Comparison of ENCODE assay signal across 7 cellular contexts in genomic region chr10:125123363-125124113, GRCh38. TPM values are rescaled to one million over a fixed set of nuclear protein-coding genes. Genes with fewer than 3 reads are reported as not detected.
A peak's percentile ranks its signal among the peaks of the same experiment; 100 is the strongest.
DNase-seq lines count a peak whose midpoint lies in the region; ATAC-seq and TF ChIP-seq lines count a peak whose summit lies in the region.

No MANE protein-coding gene starts in this region.

- H3K27me3 ChIP-seq in right lobe of liver (no peaks in the 10 kb centered on the region), transverse colon (no peaks in the 10 kb centered on the region), hepatocyte (no peaks in the 10 kb centered on the region)

- H3K4me1 ChIP-seq in right lobe of liver = no peaks in the 10 kb centered on the region
- peaks cover 38 to 67% (median 49%) of the 10 kb centered on the region in 4 donors for H3K4me1 ChIP-seq in transverse colon
- H3K4me1 ChIP-seq in hepatocyte (ENCODE audit: insufficient read depth) = peaks cover 31% of the 10 kb centered on the region

- no peaks in the 10 kb centered on the region for H3K9me2 ChIP-seq in hepatocyte (replicated peaks; ENCODE audit: insufficient read depth)

- peaks cover 100% of the 10 kb centered on the region for H3K79me2 ChIP-seq in hepatocyte

- H3K27ac ChIP-seq in caudate nucleus (ENCODE audit: low read depth, low read length) (peak overlapping the region; percentile 82), right lobe of liver (peak overlapping the region; percentile 45 to 62 (median 62)), transverse colon (peak overlapping the region; percentile 85 to 90 (median 88)), hepatocyte (no peak overlapping the region)

- peak; percentile 16 for TF ChIP-seq EP300 in transverse colon (IDR thresholded peaks at IDR 0.05; ENCODE audit: low read depth)

- DNase-seq in M059J (ENCODE audit: low read depth) = peak; percentile 90
- DNase-seq in caudate nucleus (lab: John Stamatoyannopoulos, UW) = peak in 46 of 61 donors; percentile 8 to 92 (median 40)
- DNase-seq in right lobe of liver = peak; percentile 65 to 73 (median 71)
- peak; percentile 90 for DNase-seq in transverse colon
- DNase-seq in stimulated activated CD4-positive, alpha-beta T cell treated with anti-CD3 and anti-CD28 coated beads, Interleukin-12 subunit alpha, Interleukin-12 subunit beta, amount 100 ng/mL, for 4 hours = no peak
- no peak for DNase-seq in hepatocyte (ENCODE audit: low spot score)
- no peak for DNase-seq in activated naive CD4-positive, alpha-beta T cell treated with anti-CD3 and anti-CD28 coated beads, Interleukin-2, amount 50 U/mL, for 16 hours

- intact Hi-C loops in right lobe of liver (cut with DNase I) (no loop called here), transverse colon (cut with DNase I; ENCODE audit: low total_unique reads) (no loop called here)

- WGBS in right lobe of liver (ENCODE audit: insufficient coverage, low coverage, low lambda C conversion rate, missing lambda C conversion rate) = 36% methylated on average over 10 of the region's 13 CpGs
- 23 to 34% methylated on average over 5 to 10 of the region's 13 CpGs for WGBS in transverse colon (ENCODE audit: low coverage in 1 of 2), 2 donors
- 91% methylated on average over 13 of the region's 13 CpGs for WGBS in hepatocyte (ENCODE audit: low lambda C conversion rate, missing lambda C conversion rate)

- H3K36me3 ChIP-seq in right lobe of liver (no peaks in the 10 kb centered on the region), transverse colon (no peaks in the 10 kb centered on the region), hepatocyte (replicated peaks; ENCODE audit: insufficient read depth, low read depth) (no peaks in the 10 kb centered on the region)

- H3K4me2 ChIP-seq in hepatocyte = no peak overlapping the region

- TF ChIP-seq CTCF in right lobe of liver (IDR thresholded peaks at IDR 0.05) (no peak), transverse colon (IDR thresholded peaks at IDR 0.05) (no peak), hepatocyte (IDR thresholded peaks at IDR 0.05; ENCODE audit: poor library complexity) (no peak)

- H3K9me3 ChIP-seq in right lobe of liver = no peaks in the 10 kb centered on the region
- no peaks in the 10 kb centered on the region for H3K9me3 ChIP-seq in transverse colon
- H3K9me3 ChIP-seq in hepatocyte (ENCODE audit: low read depth) = no peaks in the 10 kb centered on the region

- H4K20me1 ChIP-seq in hepatocyte (ENCODE audit: insufficient read depth, poor library complexity, severe bottlenecking) = peaks cover 90% of the 10 kb centered on the region

- in situ Hi-C loops in transverse colon (cut with MboI; ENCODE audit: low pct_ligation_motif_present in 1 of 4, low pct_unique_long_range_greater_than_20kb in 1 of 4, low sequenced_read_pairs in 3 of 4) = no loop called here

- no peak overlapping the region for H2AFZ ChIP-seq in hepatocyte

- TF ChIP-seq POLR2A in right lobe of liver (IDR thresholded peaks at IDR 0.05) (no peak), transverse colon (IDR thresholded peaks at IDR 0.05) (peak; percentile 58)

- H3K4me3 ChIP-seq in right lobe of liver (no peak overlapping the region), transverse colon (peak overlapping the region in 1 of 4 donors; percentile 5), hepatocyte (no peak overlapping the region)

- ATAC-seq in right lobe of liver = peak; percentile 56 to 72 (median 62)

RNA-seq across cellular contexts. Expression of gene CTBP2, which starts 36.8 kb away (rescaled TPM):
- total RNA-seq in M059J (2014; rRNA removed; shearing (Covaris generic)) = 41.3 and 55.5 TPM in 2 replicates
- total RNA-seq in right lobe of liver (1 to 10 TPM; 3.2 to 8.2 (median 5.4) TPM), transverse colon (100 to 1,000 TPM in 1 of 4 donors, 10 to 100 TPM in 3; 71.9 to 247 (median 98.4) TPM), hepatocyte (61.3 and 61.5 TPM in 2 replicates)
- 81.0 and 85.3 TPM in 2 replicates for polyA plus RNA-seq in hepatocyte

Comparison
In these comparisons a context has a peak if more than half of its experiments do, and no peak if none do; other contexts are left out.
1. DNase-seq: peak in M059J (single experiment), caudate nucleus (46 of 61), right lobe of liver (3 of 3) and transverse colon (single experiment); none in stimulated activated CD4-positive, alpha-beta T cell treated with anti-CD3 and anti-CD28 coated beads, Interleukin-12 subunit alpha, Interleukin-12 subunit beta, amount 100 ng/mL, for 4 hours (single experiment), hepatocyte (single experiment) and activated naive CD4-positive, alpha-beta T cell treated with anti-CD3 and anti-CD28 coated beads, Interleukin-2, amount 50 U/mL, for 16 hours (single experiment).